23 cellular contexts compared by ENCODE assay signal in genomic region chr3:13637953-13638352, GRCh38.
DNase-seq lines count a peak whose midpoint lies in the region; ATAC-seq and TF ChIP-seq lines count a peak whose summit lies in the region.
"Had no signal": no experiment of that assay in that cellular context is flagged by ENCODE, and none has a peak within 500 bp of the region (broad histone marks: within the 10 kb centered on the region; RNA-seq: fewer than 3 reads in every experiment).

No MANE protein-coding gene starts in this region.

- no peak overlapping the region for H3K4me2 ChIP-seq in IMR-90 (ENCODE audit: low read depth, low read length)
- H3K4me2 ChIP-seq in neuronal stem cell (ENCODE audit: insufficient read depth, low read length, poor library complexity, severe bottlenecking): no peak overlapping the region

- no peak overlapping the region for H2BK5ac ChIP-seq in IMR-90 (ENCODE audit: low read depth, low read length, poor library complexity, severe bottlenecking)
- H2BK5ac ChIP-seq in neuronal stem cell (ENCODE audit: low read length): no peak overlapping the region

- dilution Hi-C loops in IMR-90 (cut with HindIII; ENCODE audit: low sequenced_read_pairs, unreplicated experiment): no loop called here

- H3K9me3 ChIP-seq in right cardiac atrium (ENCODE audit: control insufficient read depth, low read length): no peaks in the 10 kb centered on the region
- H3K9me3 ChIP-seq in IMR-90 (ENCODE audit: control insufficient read depth, insufficient read depth, low read length): no peaks in the 10 kb centered on the region
- H3K9me3 ChIP-seq in neuronal stem cell (replicated peaks in 1 of 2; ENCODE audit: control insufficient read depth in 2 of 2, insufficient read depth in 1 of 2, low read depth in 1 of 2, low read length in 2 of 2): no peaks in the 10 kb centered on the region
- H3K9me3 ChIP-seq: BE2C, BLaER1 had no signal

- H3K36me3 ChIP-seq in IMR-90 (ENCODE audit: control insufficient read depth, insufficient read depth, low read length) (no peaks in the 10 kb centered on the region), neuronal stem cell (replicated peaks in 1 of 2; ENCODE audit: control insufficient read depth in 2 of 2, insufficient read depth in 2 of 2, low read length in 2 of 2) (no peaks in the 10 kb centered on the region)
- H3K36me3 ChIP-seq: BE2C, BLaER1 had no signal

- no peak overlapping the region for H3K4ac ChIP-seq in IMR-90 (ENCODE audit: low read depth, low read length)
- no peak overlapping the region for H3K4ac ChIP-seq in neuronal stem cell (ENCODE audit: low read length)

- peak overlapping the region; percentile 37 for H2AK9ac ChIP-seq in IMR-90 (replicated peaks; ENCODE audit: low read depth, low read length, poor library complexity)

- CTCF ChIA-PET in IMR-90 (lab: Yijun Ruan, JAX): no interaction called here
- CTCF ChIA-PET in RWPE1 (lab: Yijun Ruan, JAX): interaction anchor here (1.0 kb wide), 1 partner anchor 11 kb away, joined by 7 read pairs; no protein-coding TSS in a partner anchor

- H3K23ac ChIP-seq in IMR-90 (ENCODE audit: low read depth, low read length): no peak overlapping the region
- no peak overlapping the region for H3K23ac ChIP-seq in neuronal stem cell (ENCODE audit: low read depth, low read length, poor library complexity)

- DNase-seq in right cardiac atrium: peak in 2 of 3 donors; percentile 22 to 48
- DNase-seq in Right ventricle myocardium inferior (ENCODE audit: missing footprints): no peak
- DNase-seq in IMR-90: no peak
- DNase-seq in RWPE1 (ENCODE audit: low spot score): no peak
- DNase-seq in neuronal stem cell (ENCODE audit: low spot score): no peak
- DNase-seq: 8988T; ACHN; C1 segment of cervical spinal cord; CD4-positive, alpha-beta memory T cell; CD4-positive, CD25-positive, alpha-beta regulatory T cell; CD8-positive, alpha-beta memory T cell; COR-L47; DMS 273 treated with DMSO at 0.1 percent for 48 hours; DMS53; DMS79; DND-41; EL; GDM1 had no signal

- no peak for TF ChIP-seq POLR2A in IMR-90 (IDR thresholded peaks at IDR 0.05; ENCODE audit: low read depth, low read length)

- no peak overlapping the region for H3K18ac ChIP-seq in IMR-90 (ENCODE audit: low read depth, low read length)
- no peak overlapping the region for H3K18ac ChIP-seq in neuronal stem cell (ENCODE audit: low read length)

- H3K9ac ChIP-seq in IMR-90 (ENCODE audit: low read depth, low read length) (no peak overlapping the region), neuronal stem cell (ENCODE audit: low read depth, low read length, poor library complexity) (no peak overlapping the region)
- H3K9ac ChIP-seq: BLaER1 had no signal

- H3K27me3 ChIP-seq in right cardiac atrium (ENCODE audit: control insufficient read depth, insufficient read depth) (no peaks in the 10 kb centered on the region), IMR-90 (ENCODE audit: control insufficient read depth, insufficient read depth, low read length) (no peaks in the 10 kb centered on the region; the same call in 1 of the 2 replicates), neuronal stem cell (ENCODE audit: control insufficient read depth in 3 of 3, insufficient read depth in 3 of 3, low read depth in 1 of 3, low read length in 3 of 3) (peaks cover 0 to 3% (median 0%) of the 10 kb centered on the region in 3 experiments)
- H3K27me3 ChIP-seq: BE2C, BLaER1 had no signal

- no peak for ATAC-seq in right cardiac atrium
- no peak for ATAC-seq in Right ventricle myocardium inferior
- ATAC-seq in IMR-90 (ENCODE audit: low read depth): no peak
- no peak for ATAC-seq in HG02798 (IDR thresholded peaks at IDR 0.05; ENCODE audit: poor library complexity, unreplicated experiment)
- ATAC-seq in GM19397 (IDR thresholded peaks at IDR 0.05; ENCODE audit: unreplicated experiment): no peak
- ATAC-seq: GM12878 had no signal

- H3K4me1 ChIP-seq in right cardiac atrium (ENCODE audit: control insufficient read depth, insufficient read depth, low read length): no peaks in the 10 kb centered on the region
- no peaks in the 10 kb centered on the region for H3K4me1 ChIP-seq in IMR-90 (ENCODE audit: control insufficient read depth, insufficient read depth, low read length)
- H3K4me1 ChIP-seq in neuronal stem cell (ENCODE audit: control insufficient read depth in 2 of 2, insufficient read depth in 1 of 2, low read depth in 1 of 2, low read length in 2 of 2): peaks cover 4 to 6% of the 10 kb centered on the region in 2 donors
- H3K4me1 ChIP-seq: BE2C had no signal

- in situ Hi-C loops in IMR-90 (cut with MboI; ENCODE audit: low sequenced_read_pairs): no loop called here

- H3K27ac ChIP-seq in right cardiac atrium (ENCODE audit: low read length) (no peak overlapping the region), IMR-90 (ENCODE audit: insufficient read depth, low read length) (no peak overlapping the region), RWPE1 (peak overlapping the region; percentile 94), neuronal stem cell (replicated peaks; ENCODE audit: low read length) (no peak overlapping the region)
- H3K27ac ChIP-seq: BLaER1 had no signal

- BruUV-seq in IMR-90 (replicated peaks; lab: Mats Ljungman, UMichigan): no TSS peak

- WGBS in right cardiac atrium: 76% methylated on average over 12 of the region's 12 CpGs
- WGBS in IMR-90 (ENCODE audit: extremely low coverage in 2 of 2, insufficient read length in 1 of 2), 2 experiments: no CpG with 5 or more reads among the region's 12 CpGs
- no CpG with 5 or more reads among the region's 12 CpGs for WGBS in neuronal stem cell (ENCODE audit: extremely low coverage in 2 of 2, insufficient read length in 2 of 2, insufficient replicate concordance in 1 of 2), 2 donors

- H4K8ac ChIP-seq in IMR-90 (ENCODE audit: low read depth in 2 of 2, low read length in 2 of 2) (no peak overlapping the region), neuronal stem cell (ENCODE audit: low read depth, low read length) (peak overlapping the region; percentile 20)

- no peak overlapping the region for H2BK20ac ChIP-seq in IMR-90 (ENCODE audit: low read depth, low read length)

- POLR2A ChIA-PET in IMR-90 (lab: Charles Lee; ENCODE audit: unreplicated experiment): no interaction called here
- POLR2A ChIA-PET in RWPE1 (lab: Yijun Ruan, JAX; ENCODE audit: low non-redundant PET): no interaction called here

- H2BK12ac ChIP-seq in neuronal stem cell (ENCODE audit: low read length): no peak overlapping the region

- no peak overlapping the region for H2BK120ac ChIP-seq in IMR-90 (ENCODE audit: low read depth, low read length)
- H2BK120ac ChIP-seq in neuronal stem cell (ENCODE audit: low read depth, low read length): no peak overlapping the region

- H2BK15ac ChIP-seq in IMR-90 (ENCODE audit: low read depth, low read length) (no peak overlapping the region), neuronal stem cell (ENCODE audit: low read length) (peak overlapping the region; percentile 81)

- H2AK5ac ChIP-seq in IMR-90 (ENCODE audit: low read depth, low read length) (no peak overlapping the region), neuronal stem cell (ENCODE audit: low read depth, low read length) (no peak overlapping the region)

- H3K4me3 ChIP-seq in right cardiac atrium (ENCODE audit: low read length) (no peak overlapping the region), IMR-90 (ENCODE audit: insufficient read depth, low read depth, low read length) (no peak overlapping the region), neuronal stem cell (ENCODE audit: low read length in 2 of 2) (no peak overlapping the region)
- H3K4me3 ChIP-seq: BLaER1, GM12878 had no signal

- H2AFZ ChIP-seq in IMR-90 (replicated peaks; ENCODE audit: low read length, poor library complexity) (no peak overlapping the region), neuronal stem cell (ENCODE audit: low read length) (no peak overlapping the region)

- peaks cover 4% of the 10 kb centered on the region; the same call in 1 of the 2 replicates for H3K9me1 ChIP-seq in IMR-90 (ENCODE audit: insufficient read depth, low read length)

- TF ChIP-seq RAD21 in IMR-90 (IDR thresholded peaks at IDR 0.05; ENCODE audit: low read length): no peak

- H4K20me1 ChIP-seq in IMR-90 (ENCODE audit: insufficient read depth, low read length): no peaks in the 10 kb centered on the region
- H4K20me1 ChIP-seq: BLaER1 had no signal

- H4K91ac ChIP-seq in IMR-90 (ENCODE audit: insufficient read depth, low read depth, low read length): no peak overlapping the region
- H4K91ac ChIP-seq in neuronal stem cell (ENCODE audit: low read depth, low read length, poor library complexity): no peak overlapping the region

- H4K5ac ChIP-seq in IMR-90 (ENCODE audit: low read depth, low read length): no peak overlapping the region

- TF ChIP-seq CTCF in IMR-90 (conservative IDR thresholded peaks at IDR 0.05; ENCODE audit: low read depth, low read length) (no peak), RWPE1 (conservative IDR thresholded peaks at IDR 0.05; ENCODE audit: low read depth) (no peak)

- no peak overlapping the region for H3K56ac ChIP-seq in IMR-90 (ENCODE audit: extremely low read depth, insufficient read depth, low read length)

- intact Hi-C loops in right cardiac atrium (cut with DNase I) (no loop called here), Right ventricle myocardium inferior (cut with DNase I) (no loop called here), IMR-90 (cut with micrococcal nuclease) (no loop called here)

- no peaks in the 10 kb centered on the region for H3K79me1 ChIP-seq in IMR-90 (ENCODE audit: low read depth in 1 of 2, low read length in 2 of 2)
- H3K79me1 ChIP-seq in neuronal stem cell (ENCODE audit: low read depth, low read length): no peaks in the 10 kb centered on the region

- no peak overlapping the region for H3K14ac ChIP-seq in IMR-90 (replicated peaks; ENCODE audit: low read depth, low read length)
- H3K14ac ChIP-seq in neuronal stem cell (ENCODE audit: low read length): peak overlapping the region; percentile 9

TF ChIP-seq in IMR-90, 13 proteins besides CTCF, POLR2A, EP300 and RAD21 (continues in another document):
- no peak for TF ChIP-seq CEBPB (IDR thresholded peaks at IDR 0.05; ENCODE audit: low read depth, low read length)
- TF ChIP-seq CHD1 (IDR thresholded peaks at IDR 0.05; ENCODE audit: low read depth, low read length): no peak
- no peak for TF ChIP-seq FOS (IDR thresholded peaks at IDR 0.05; ENCODE audit: low read depth, low read length)
- no peak for TF ChIP-seq MAFK (IDR thresholded peaks at IDR 0.05; ENCODE audit: low read depth, low read length)
- no peak for TF ChIP-seq MAZ (IDR thresholded peaks at IDR 0.05; ENCODE audit: borderline replicate concordance, low read depth, low read length)
- TF ChIP-seq NFE2L2 (IDR thresholded peaks at IDR 0.05; ENCODE audit: low read depth, low read length): no peak
- TF ChIP-seq RCOR1 (IDR thresholded peaks at IDR 0.05; ENCODE audit: insufficient replicate concordance, low read length): no peak
- TF ChIP-seq MXI1 (IDR thresholded peaks at IDR 0.05; ENCODE audit: borderline replicate concordance, low read depth, low read length): no peak
- TF ChIP-seq RFX5 (IDR thresholded peaks at IDR 0.05; ENCODE audit: low read depth, low read length): no peak

Comparison
In these comparisons a context has a peak if more than half of its experiments do, and no peak if none do; other contexts are left out.
1. DNase-seq: peak in right cardiac atrium (2 of 3); none in Right ventricle myocardium inferior (single experiment), IMR-90 (single experiment), RWPE1 (single experiment) and neuronal stem cell (single experiment).